In genomic region chr17:27333410-27333980, GRCh38 we compare ENCODE assay signal across 8 cellular contexts. TPM values are rescaled to one million over a fixed set of nuclear protein-coding genes. Genes with fewer than 3 reads are reported as not detected.
DNase-seq lines count a peak whose midpoint lies in the region; ATAC-seq and TF ChIP-seq lines count a peak whose summit lies in the region.

No MANE protein-coding gene starts in this region.

- H3K9ac ChIP-seq in mucosa of rectum (ENCODE audit: low read depth in 1 of 2, low read length in 2 of 2): peak overlapping the region; percentile 81 to 90

- H3K27ac ChIP-seq in AG04450 (ENCODE audit: low read depth, low read length) (peak overlapping the region; percentile 86), breast epithelium (peak overlapping the region; percentile 93 to 97), mucosa of rectum (ENCODE audit: low read depth in 2 of 2, low read length in 2 of 2) (peak overlapping the region; percentile 91)

- TF ChIP-seq POLR2A in NB4 (IDR thresholded peaks at IDR 0.05; ENCODE audit: extremely low read depth, insufficient read length) (no peak), breast epithelium (IDR thresholded peaks at IDR 0.05) (no peak)

- no peak for TF ChIP-seq CTCF in AG04450 (IDR thresholded peaks at IDR 0.05; ENCODE audit: low read depth, low read length)
- no peak for TF ChIP-seq CTCF in NB4 (IDR thresholded peaks at IDR 0.05; ENCODE audit: low read depth, low read length)
- no peak for TF ChIP-seq CTCF in breast epithelium (IDR thresholded peaks at IDR 0.05)

- DNase-seq in AG04450 (ENCODE audit: low read depth, low spot score): no peak
- DNase-seq in NB4 (ENCODE audit: low read depth): no peak
- DNase-seq in breast epithelium (ENCODE audit: low spot score in 2 of 2): no peak
- DNase-seq in inferior parietal cortex (ENCODE audit: extremely low spot score): no peak
- DNase-seq in NAMALWA (ENCODE audit: low spot score): no peak
- no peak for DNase-seq in NCI-H1436 treated with DMSO at 0.1 percent for 48 hours (lab: John Stamatoyannopoulos, UW)

- H3K4me3 ChIP-seq in AG04450 (ENCODE audit: low read depth, low read length): peak overlapping the region; percentile 61
- peak overlapping the region; percentile 50 for H3K4me3 ChIP-seq in NB4 (ENCODE audit: low read depth, low read length)
- peak overlapping the region; percentile 50 to 71 (median 53) for H3K4me3 ChIP-seq in breast epithelium
- H3K4me3 ChIP-seq in mucosa of rectum (ENCODE audit: low read length in 2 of 2): peak overlapping the region; percentile 76 to 80

- H3K9me3 ChIP-seq in AG04450 (ENCODE audit: control insufficient read depth, insufficient read depth, low read length) (no peaks in the 10 kb centered on the region), breast epithelium (no peaks in the 10 kb centered on the region), mucosa of rectum (ENCODE audit: control insufficient read depth in 2 of 2, low read length in 2 of 2) (no peaks in the 10 kb centered on the region)

- POLR2A ChIA-PET in AG04450 (lab: Yijun Ruan, JAX): interaction anchor here (1.0 to 1.3 kb wide), 3 partner anchors 10 to 97 kb away, joined by 5 to 20 read pairs (median 6); partner anchors contain the start of gene WSB1

- intact Hi-C loops in breast epithelium (cut with DNase I; ENCODE audit: low total_unique reads): loop anchor here (2.0 to 5.0 kb wide), 2 partner anchors 39 to 91 kb away; partner anchors contain the start of gene WSB1

- H3K27me3 ChIP-seq in AG04450 (ENCODE audit: control insufficient read depth, insufficient read depth, low read length) (no peaks in the 10 kb centered on the region), breast epithelium (no peaks in the 10 kb centered on the region), mucosa of rectum (ENCODE audit: control insufficient read depth in 2 of 2, insufficient read depth in 2 of 2, low read length in 2 of 2) (no peaks in the 10 kb centered on the region)

- CTCF ChIA-PET in AG04450 (lab: Charles Lee): interaction anchor here (0.7 to 3.2 kb wide), 27 partner anchors 11 to 317 kb away, joined by 3 to 111 read pairs (median 4); no protein-coding TSS in a partner anchor

- H3K4me1 ChIP-seq in breast epithelium: peaks cover 7 to 8% of the 10 kb centered on the region in 2 donors
- H3K4me1 ChIP-seq in mucosa of rectum (ENCODE audit: control insufficient read depth in 2 of 2, insufficient read depth in 2 of 2, low read length in 2 of 2): peaks cover 8 to 9% of the 10 kb centered on the region in 2 donors

- ATAC-seq in HG02852 (IDR thresholded peaks at IDR 0.05; ENCODE audit: unreplicated experiment): no peak

- no peaks in the 10 kb centered on the region for H3K36me3 ChIP-seq in breast epithelium
- H3K36me3 ChIP-seq in mucosa of rectum (ENCODE audit: control insufficient read depth in 2 of 2, insufficient read depth in 2 of 2, low read length in 2 of 2): no peaks in the 10 kb centered on the region

RNA-seq across cellular contexts. Expression of gene WSB1, which starts 39.6 kb away (rescaled TPM):
- polyA plus RNA-seq in AG04450 (2011; rRNA removed): 156 and 204 TPM in 2 replicates
- 68.6 and 71.8 TPM in 2 replicates for polyA minus RNA-seq in AG04450 (2011; rRNA and poly(A)+ RNA removed)
- total RNA-seq in breast epithelium: 100 to 1,000 TPM in 2 of 3 donors, 10 to 100 TPM in 1; 90.6 to 219 (median 160) TPM
